ENCODE assay signal across 18 cellular contexts in genomic region chr20:17637413-17637780, GRCh38. TPM values are rescaled to one million over a fixed set of nuclear protein-coding genes. Genes with fewer than 3 reads are reported as not detected.
DNase-seq lines count a peak whose midpoint lies in the region; ATAC-seq and TF ChIP-seq lines count a peak whose summit lies in the region.
"Had no signal": no experiment of that assay in that cellular context is flagged by ENCODE, and none has a peak within 500 bp of the region (broad histone marks: within the 10 kb centered on the region; RNA-seq: fewer than 3 reads in every experiment).

No MANE protein-coding gene starts in this region.

- no peaks in the 10 kb centered on the region for H3K27me3 Mint-ChIP-seq in activated naive CD4-positive, alpha-beta T cell treated with anti-CD3 and anti-CD28 coated beads, Interleukin-2, amount 10 ng/mL, durations not matched to agents 7 days and 5 days
- H3K27me3 Mint-ChIP-seq: B cell; CD4-positive, alpha-beta memory T cell had no signal

- H3K9me3 Mint-ChIP-seq in activated naive CD4-positive, alpha-beta T cell treated with anti-CD3 and anti-CD28 coated beads, Interleukin-2, amount 10 ng/mL, durations not matched to agents 7 days and 5 days, result no peaks in the 10 kb centered on the region
- H3K9me3 Mint-ChIP-seq: CD4-positive, alpha-beta memory T cell had no signal

- 85 to 100% methylated on average over 2 to 3 of the region's 4 CpGs for WGBS in thyroid gland, 2 donors

- peaks cover 45 to 59% of the 10 kb centered on the region in 2 donors for H3K4me1 ChIP-seq in thyroid gland

- no peaks in the 10 kb centered on the region for H3K4me1 Mint-ChIP-seq in activated naive CD4-positive, alpha-beta T cell treated with anti-CD3 and anti-CD28 coated beads, Interleukin-2, amount 10 ng/mL, durations not matched to agents 7 days and 5 days
- H3K4me1 Mint-ChIP-seq: CD4-positive, alpha-beta memory T cell had no signal

- no peak for ATAC-seq in left colon
- ATAC-seq: HCT116 had no signal

- intact Hi-C loops in thyroid gland (cut with DNase I) (no loop called here), left colon (cut with DNase I, micrococcal nuclease) (no loop called here)

- no peaks in the 10 kb centered on the region for H3K9me3 ChIP-seq in thyroid gland
- H3K9me3 ChIP-seq: MG63 had no signal

- TF ChIP-seq CTCF in thyroid gland (IDR thresholded peaks at IDR 0.05), result no peak

- H3K36me3 ChIP-seq in thyroid gland, result peaks cover 52 to 73% of the 10 kb centered on the region in 2 donors

- peak overlapping the region; percentile 52 for H3K27ac Mint-ChIP-seq in activated naive CD4-positive, alpha-beta T cell treated with anti-CD3 and anti-CD28 coated beads, Interleukin-2, amount 10 ng/mL, durations not matched to agents 7 days and 5 days
- H3K27ac Mint-ChIP-seq: B cell; CD4-positive, alpha-beta memory T cell had no signal

- no peak for DNase-seq in activated naive CD4-positive, alpha-beta T cell treated with anti-CD3 and anti-CD28 coated beads, Interleukin-2, amount 10 ng/mL, durations not matched to agents 7 days and 5 days
- DNase-seq in activated naive CD4-positive, alpha-beta T cell (lab: John Stamatoyannopoulos, UW), result no peak
- no peak for DNase-seq in thyroid gland
- DNase-seq in HT-29 (ENCODE audit: low spot score), result no peak
- DNase-seq in left colon, result no peak
- no peak for DNase-seq in DMS153 (lab: John Stamatoyannopoulos, UW)
- DNase-seq: DMS79, Karpas-422, MG63, NCI-H2107, NCI-H2227 treated with DMSO at 0.1 percent for 48 hours, PC-9 had no signal

- CTCF ChIA-PET in activated naive CD4-positive, alpha-beta T cell treated with anti-CD3 and anti-CD28 coated beads, Interleukin-2, amount 10 ng/mL, durations not matched to agents 7 days and 5 days (lab: Charles Lee), result no interaction called here

- no peak for TF ChIP-seq POLR2A in thyroid gland (IDR thresholded peaks at IDR 0.05)

- H3K4me3 ChIP-seq in thyroid gland (replicated peaks in 1 of 3), result no peak overlapping the region
- H3K4me3 ChIP-seq: MG63, PC-9 had no signal

- H3K27me3 ChIP-seq in layer of hippocampus (ENCODE audit: control insufficient read depth, insufficient read depth, low read length) (no peaks in the 10 kb centered on the region), thyroid gland (no peaks in the 10 kb centered on the region)
- H3K27me3 ChIP-seq: MG63 had no signal

- no peak overlapping the region for H3K4me3 Mint-ChIP-seq in activated naive CD4-positive, alpha-beta T cell treated with anti-CD3 and anti-CD28 coated beads, Interleukin-2, amount 10 ng/mL, durations not matched to agents 7 days and 5 days
- H3K4me3 Mint-ChIP-seq: B cell; CD4-positive, alpha-beta memory T cell had no signal

- H3K36me3 Mint-ChIP-seq in activated naive CD4-positive, alpha-beta T cell treated with anti-CD3 and anti-CD28 coated beads, Interleukin-2, amount 10 ng/mL, durations not matched to agents 7 days and 5 days, result peaks cover 16% of the 10 kb centered on the region

- H3K27ac ChIP-seq in cingulate gyrus (ENCODE audit: low read depth, low read length) (peak overlapping the region; percentile 65), layer of hippocampus (ENCODE audit: low read depth, low read length) (peak overlapping the region; percentile 77), thyroid gland (peak overlapping the region in 2 of 3 donors; percentile 38 to 76)
- H3K27ac ChIP-seq: 22Rv1, PC-9 had no signal

RNA-seq across cellular contexts. Expression of gene RRBP1, which starts 44.6 kb away (rescaled TPM):
- 100 to 1,000 TPM; 149 to 287 (median 221) TPM for total RNA-seq in thyroid gland
- 93.6 and 101 TPM in 2 replicates for total RNA-seq in HT-29 (2014; rRNA removed; shearing (Covaris generic))
- 100 to 1,000 TPM; 357 to 460 TPM for total RNA-seq in left colon
